In genomic region chr2:9234680-9235387, GRCh38 we compare ENCODE assay signal across 1 cellular context.
TF ChIP-seq lines count a peak whose summit lies in the region.

No MANE protein-coding gene starts in this region.

TF ChIP-seq in HepG2, 621 proteins besides CTCF, POLR2A, EP300 and RAD21 (continues in another document):
- no peak for TF ChIP-seq ZNF530 (CRISPR knock-in tag; IDR thresholded peaks at IDR 0.05; ENCODE audit: low read depth)
- TF ChIP-seq ZNF597 (CRISPR knock-in tag; IDR thresholded peaks at IDR 0.05), result no peak
- TF ChIP-seq SNAPC4 (CRISPR knock-in tag; IDR thresholded peaks at IDR 0.05), result peak; percentile 73; the same call in 1 of the 2 replicates
- no peak for TF ChIP-seq FLYWCH1 (CRISPR knock-in tag; IDR thresholded peaks at IDR 0.05)
- TF ChIP-seq ZNF570 (CRISPR knock-in tag; IDR thresholded peaks at IDR 0.05; ENCODE audit: borderline replicate concordance), result no peak
- TF ChIP-seq KLF9 (CRISPR knock-in tag; IDR thresholded peaks at IDR 0.05; ENCODE audit: low read depth), result no peak
- TF ChIP-seq PREB (CRISPR knock-in tag; IDR thresholded peaks at IDR 0.05), result no peak
- TF ChIP-seq MLXIP (CRISPR knock-in tag; IDR thresholded peaks at IDR 0.05; ENCODE audit: borderline replicate concordance), result no peak
- no peak; the same call in 1 of the 2 replicates for TF ChIP-seq RXRA (CRISPR knock-in tag; IDR thresholded peaks at IDR 0.05)
- 0 out of 2 replicates have a peak, but pooled peaks have one; percentile 23 for TF ChIP-seq ZNF652 (CRISPR knock-in tag; IDR thresholded peaks at IDR 0.05; ENCODE audit: borderline replicate concordance, low read depth)
- no peak for TF ChIP-seq DZIP1 (CRISPR knock-in tag; IDR thresholded peaks at IDR 0.05)
- no peak for TF ChIP-seq MTA3 (CRISPR knock-in tag; IDR thresholded peaks at IDR 0.05)
- TF ChIP-seq ZNF160 (CRISPR knock-in tag; IDR thresholded peaks at IDR 0.05), result no peak
- TF ChIP-seq HOMEZ (CRISPR knock-in tag; IDR thresholded peaks at IDR 0.05; ENCODE audit: low read depth), result peak; percentile 42; the same call in 1 of the 2 replicates
- no peak for TF ChIP-seq ZNF354B (CRISPR knock-in tag; IDR thresholded peaks at IDR 0.05)
- no peak for TF ChIP-seq ZNF224 (CRISPR knock-in tag; IDR thresholded peaks at IDR 0.05)
- TF ChIP-seq ZNF574 (CRISPR knock-in tag; IDR thresholded peaks at IDR 0.05), result no peak; the same call in none of the 2 replicates
- TF ChIP-seq ZSCAN9 (CRISPR knock-in tag; IDR thresholded peaks at IDR 0.05; ENCODE audit: borderline replicate concordance), result no peak; the same call in 1 of the 2 replicates
- no peak for TF ChIP-seq ZNF577 (CRISPR knock-in tag; IDR thresholded peaks at IDR 0.05; ENCODE audit: borderline replicate concordance, low read depth)
- peak; percentile 39; the same call in 1 of the 2 replicates for TF ChIP-seq ZFX (CRISPR knock-in tag; IDR thresholded peaks at IDR 0.05; ENCODE audit: low read depth)
- TF ChIP-seq YEATS2 (CRISPR knock-in tag; IDR thresholded peaks at IDR 0.05; ENCODE audit: borderline replicate concordance), result no peak
- 0 out of 2 replicates have a peak, but pooled peaks have one; percentile 11 for TF ChIP-seq ARNTL (CRISPR knock-in tag; IDR thresholded peaks at IDR 0.05)
- TF ChIP-seq WIZ (CRISPR knock-in tag; IDR thresholded peaks at IDR 0.05), result no peak
- no peak for TF ChIP-seq ZFAT (CRISPR knock-in tag; conservative IDR thresholded peaks at IDR 0.05)
- no peak for TF ChIP-seq FOXP1 (IDR thresholded peaks at IDR 0.05)
- TF ChIP-seq FOXP1 (CRISPR knock-in tag; IDR thresholded peaks at IDR 0.05), result peak; percentile 80
- no peak for TF ChIP-seq ATF1 (CRISPR knock-in tag; IDR thresholded peaks at IDR 0.05)
- TF ChIP-seq KAT2B (IDR thresholded peaks at IDR 0.05; ENCODE audit: borderline replicate concordance, low read depth, low read length), result no peak
- no peak for TF ChIP-seq NRL (CRISPR knock-in tag; IDR thresholded peaks at IDR 0.05; ENCODE audit: borderline replicate concordance)
- peak; percentile 46; the same call in 1 of the 2 replicates for TF ChIP-seq HNF1A (IDR thresholded peaks at IDR 0.05; ENCODE audit: low read depth)
- TF ChIP-seq HNF1A (CRISPR knock-in tag; IDR thresholded peaks at IDR 0.05; ENCODE audit: borderline replicate concordance), result no peak
- TF ChIP-seq KMT2B (CRISPR knock-in tag; IDR thresholded peaks at IDR 0.05), result no peak; the same call in 1 of the 2 replicates
- TF ChIP-seq BRD4 (CRISPR knock-in tag; IDR thresholded peaks at IDR 0.05), result no peak
